Comparison of ENCODE assay signal across 8 cellular contexts in the genomic region with DNA sequence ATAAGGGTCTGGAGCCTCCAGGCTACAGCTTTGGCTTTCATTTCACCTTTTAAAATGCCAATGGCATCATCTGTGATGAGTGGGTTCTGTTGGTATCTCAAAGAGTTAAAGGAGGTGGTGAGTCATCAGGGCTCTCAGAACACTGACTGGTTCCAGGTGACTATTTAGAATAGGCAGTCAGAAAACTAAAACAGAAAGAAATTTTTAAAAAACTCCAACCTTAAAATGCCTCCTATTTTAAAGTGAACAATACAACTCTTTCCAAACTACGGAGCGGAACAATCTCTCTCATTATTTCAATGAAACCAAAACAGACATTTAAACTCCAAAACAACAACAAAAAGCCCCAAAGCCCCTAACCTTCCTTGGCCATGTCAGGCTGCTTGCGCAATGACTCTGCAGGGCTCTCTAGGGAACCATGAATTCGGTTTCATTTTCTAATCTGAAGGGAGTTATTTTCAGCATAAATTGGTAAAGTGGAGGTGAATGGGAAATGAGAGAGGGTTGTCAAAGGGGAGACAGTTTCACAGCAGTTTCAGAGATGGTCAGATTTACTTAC.
DNase-seq lines count a peak whose midpoint lies in the region; ATAC-seq and TF ChIP-seq lines count a peak whose summit lies in the region.

No MANE protein-coding gene starts in this region.

- POLR2A ChIA-PET in naive thymus-derived CD8-positive, alpha-beta T cell (lab: Charles Lee), result no interaction called here

- H3K27me3 Mint-ChIP-seq in naive thymus-derived CD8-positive, alpha-beta T cell, result peaks cover 16 to 63% (median 30%) of the 10 kb centered on the region in 5 donors
- H3K27me3 Mint-ChIP-seq in type B pancreatic cell, result no peaks in the 10 kb centered on the region

- TF ChIP-seq CTCF in fibroblast of pulmonary artery (IDR thresholded peaks at IDR 0.05; ENCODE audit: low read length, missing control alignments) (no peak), type B pancreatic cell (conservative IDR thresholded peaks at IDR 0.05) (no peak)

- peak; percentile 10 for DNase-seq in fibroblast of pulmonary artery (ENCODE audit: low read depth)
- DNase-seq in middle frontal gyrus (ENCODE audit: extremely low spot score, low spot score), result no peak
- no peak for DNase-seq in naive thymus-derived CD8-positive, alpha-beta T cell
- no peak for DNase-seq in type B pancreatic cell (ENCODE audit: extremely low spot score, unreplicated experiment)
- DNase-seq in caudate nucleus (lab: John Stamatoyannopoulos, UW), result no peak

- H3K4me3 Mint-ChIP-seq in naive thymus-derived CD8-positive, alpha-beta T cell, result no peak overlapping the region
- H3K4me3 Mint-ChIP-seq in type B pancreatic cell, result no peak overlapping the region

- H3K4me1 Mint-ChIP-seq in naive thymus-derived CD8-positive, alpha-beta T cell, result peaks cover 0 to 4% (median 0%) of the 10 kb centered on the region in 4 donors
- no peaks in the 10 kb centered on the region for H3K4me1 Mint-ChIP-seq in type B pancreatic cell (ENCODE audit: unreplicated experiment)

- no peak overlapping the region for H3K27ac Mint-ChIP-seq in naive thymus-derived CD8-positive, alpha-beta T cell
- no peak overlapping the region for H3K27ac Mint-ChIP-seq in type B pancreatic cell

- H3K36me3 Mint-ChIP-seq in naive thymus-derived CD8-positive, alpha-beta T cell, result peaks cover 0 to 7% (median 2%) of the 10 kb centered on the region in 3 donors
- H3K36me3 Mint-ChIP-seq in type B pancreatic cell, result no peaks in the 10 kb centered on the region

- H3K9me3 Mint-ChIP-seq in naive thymus-derived CD8-positive, alpha-beta T cell, result peaks cover 0 to 3% (median 0%) of the 10 kb centered on the region in 9 donors
- peaks cover 7% of the 10 kb centered on the region for H3K9me3 Mint-ChIP-seq in type B pancreatic cell

- no peak overlapping the region for H3K27ac ChIP-seq in caudate nucleus (ENCODE audit: low read depth, low read length)

- ATAC-seq in GM19467 (IDR thresholded peaks at IDR 0.05; ENCODE audit: unreplicated experiment) (peak; percentile 93), HG03460 (IDR thresholded peaks at IDR 0.05; ENCODE audit: unreplicated experiment) (peak; percentile 98)
- no peak for ATAC-seq in naive thymus-derived CD8-positive, alpha-beta T cell

- H3K4me3 ChIP-seq in GM08714 (ENCODE audit: low read length) (peak overlapping the region; percentile 57; the same call in 1 of the 2 replicates), fibroblast of pulmonary artery (replicated peaks; ENCODE audit: low read depth, low read length) (no peak overlapping the region)

Comparison
In these comparisons a context has a peak if more than half of its experiments do, and no peak if none do; other contexts are left out.
1. ATAC-seq: peak in GM19467 (single experiment) and HG03460 (single experiment); none in naive thymus-derived CD8-positive, alpha-beta T cell (0 of 2).